ENCODE assay signal across 20 cellular contexts in genomic region chr7:103341466-103341865, GRCh38. TPM values are rescaled to one million over a fixed set of nuclear protein-coding genes. Genes with fewer than 3 reads are reported as not detected.
A peak's percentile ranks its signal among the peaks of the same experiment; 100 is the strongest.
DNase-seq lines count a peak whose midpoint lies in the region; ATAC-seq and TF ChIP-seq lines count a peak whose summit lies in the region.
"Had no signal": no experiment of that assay in that cellular context is flagged by ENCODE, and none has a peak within 500 bp of the region (broad histone marks: within the 10 kb centered on the region; RNA-seq: fewer than 3 reads in every experiment).

No MANE protein-coding gene starts in this region.

- H3K4me1 ChIP-seq in cardiac muscle cell (ENCODE audit: low read depth): peaks cover 4% of the 10 kb centered on the region

- H3K4me3 ChIP-seq in cardiac muscle cell (no peak overlapping the region), HFF-Myc (replicated peaks; ENCODE audit: low read depth, low read length) (peak overlapping the region; percentile 6; the same call in 1 of the 2 replicates)
- H3K4me3 ChIP-seq: coronary artery, lung, Peyer's patch, skin epidermis, thyroid gland had no signal

- peaks cover 34% of the 10 kb centered on the region for H3K36me3 ChIP-seq in cardiac muscle cell

- H3K36me3 Mint-ChIP-seq in stimulated activated effector memory CD8-positive, alpha-beta T cell treated with anti-CD3 and anti-CD28 coated beads, Interleukin-12 subunit alpha, Interleukin-12 subunit beta, amount 100 ng/mL, for 72 hours: peaks cover 87% of the 10 kb centered on the region

- H3K4me3 Mint-ChIP-seq in stimulated activated effector memory CD8-positive, alpha-beta T cell treated with anti-CD3 and anti-CD28 coated beads, Interleukin-12 subunit alpha, Interleukin-12 subunit beta, amount 100 ng/mL, for 72 hours: peak overlapping the region; percentile 99
- H3K4me3 Mint-ChIP-seq: endodermal cell had no signal

- H3K9me3 ChIP-seq in cardiac muscle cell (ENCODE audit: low read depth): no peaks in the 10 kb centered on the region
- H3K9me3 ChIP-seq: Caco-2, Peyer's patch, thyroid gland had no signal

- H3K27ac ChIP-seq in cardiac muscle cell: peak overlapping the region; percentile 5
- H3K27ac ChIP-seq: coronary artery, Peyer's patch, skin epidermis, thyroid gland, VCaP had no signal

- intact Hi-C loops in Right ventricle myocardium superior (cut with DNase I): no loop called here

- H3K9me3 Mint-ChIP-seq in stimulated activated effector memory CD8-positive, alpha-beta T cell treated with anti-CD3 and anti-CD28 coated beads, Interleukin-12 subunit alpha, Interleukin-12 subunit beta, amount 100 ng/mL, for 72 hours: no peaks in the 10 kb centered on the region
- H3K9me3 Mint-ChIP-seq: endodermal cell had no signal

- TF ChIP-seq CTCF in cardiac muscle cell (IDR thresholded peaks at IDR 0.05; ENCODE audit: low read depth, low read length): no peak
- no peak for TF ChIP-seq CTCF in HFF-Myc (IDR thresholded peaks at IDR 0.05; ENCODE audit: low read depth, low read length, missing control alignments)

- H3K4me1 Mint-ChIP-seq in stimulated activated effector memory CD8-positive, alpha-beta T cell treated with anti-CD3 and anti-CD28 coated beads, Interleukin-12 subunit alpha, Interleukin-12 subunit beta, amount 100 ng/mL, for 72 hours: peaks cover 38% of the 10 kb centered on the region

- H3K27ac Mint-ChIP-seq in stimulated activated effector memory CD8-positive, alpha-beta T cell treated with anti-CD3 and anti-CD28 coated beads, Interleukin-12 subunit alpha, Interleukin-12 subunit beta, amount 100 ng/mL, for 72 hours: peak overlapping the region; percentile 77
- H3K27ac Mint-ChIP-seq: endodermal cell had no signal

- H3K27me3 ChIP-seq in cardiac muscle cell: no peaks in the 10 kb centered on the region
- H3K27me3 ChIP-seq: Peyer's patch, thyroid gland had no signal

- ATAC-seq in Right ventricle myocardium superior (ENCODE audit: poor library complexity) (no peak), HG03108 (IDR thresholded peaks at IDR 0.05; ENCODE audit: unreplicated experiment) (no peak)
- ATAC-seq in stimulated activated effector memory CD8-positive, alpha-beta T cell treated with anti-CD3 and anti-CD28 coated beads, Interleukin-12 subunit alpha, Interleukin-12 subunit beta, amount 100 ng/mL, for 72 hours: no peak

- DNase-seq in cardiac muscle cell (ENCODE audit: low read depth in 1 of 2, low spot score in 1 of 2): no peak
- no peak for DNase-seq in Right ventricle myocardium superior
- no peak for DNase-seq in HFF-Myc (ENCODE audit: extremely low read depth, low read depth)
- DNase-seq in amniotic epithelial cell (ENCODE audit: low read depth): peak; percentile 35
- no peak for DNase-seq in stimulated activated effector memory CD8-positive, alpha-beta T cell treated with anti-CD3 and anti-CD28 coated beads, Interleukin-12 subunit alpha, Interleukin-12 subunit beta, amount 100 ng/mL, for 72 hours (ENCODE audit: low spot score in 2 of 2)
- no peak for DNase-seq in anterior cingulate cortex (lab: John Stamatoyannopoulos, UW)
- DNase-seq in NCI-H446 treated with DMSO at 0.1 percent for 48 hours (lab: John Stamatoyannopoulos, UW): no peak
- DNase-seq: Caco-2; endodermal cell; NCI-H1105 treated with DMSO at 0.1 percent for 48 hours; NCI-H2029 treated with DMSO at 0.1 percent for 48 hours; Peyer's patch; stimulated activated naive CD4-positive, alpha-beta T cell treated with Interleukin-2 at 50 U/mL for 16 hours; T-helper 2 cell; thyroid gland had no signal

RNA-seq across cellular contexts. Expression of gene DNAJC2, which starts 3.1 kb away (rescaled TPM):
- 9.3 and 22.7 TPM in 2 replicates for total RNA-seq in cardiac muscle cell
- polyA plus RNA-seq in cardiac muscle cell: 36.4 and 53.0 TPM in 2 replicates
- 11.9 TPM for total RNA-seq in Right ventricle myocardium superior

RNA-seq across cellular contexts. Expression of gene PSMC2, which starts 6.0 kb away (rescaled TPM):
- 75.6 and 90.6 TPM in 2 replicates for total RNA-seq in cardiac muscle cell
- 112 and 156 TPM in 2 replicates for polyA plus RNA-seq in cardiac muscle cell
- 120 TPM for total RNA-seq in Right ventricle myocardium superior

RNA-seq across cellular contexts. Expression of gene PMPCB, which starts 44.2 kb away (rescaled TPM):
- total RNA-seq in cardiac muscle cell (67.4 and 76.4 TPM in 2 replicates), Right ventricle myocardium superior (73.7 TPM)
- 92.2 and 102 TPM in 2 replicates for polyA plus RNA-seq in cardiac muscle cell
